In the genomic region with DNA sequence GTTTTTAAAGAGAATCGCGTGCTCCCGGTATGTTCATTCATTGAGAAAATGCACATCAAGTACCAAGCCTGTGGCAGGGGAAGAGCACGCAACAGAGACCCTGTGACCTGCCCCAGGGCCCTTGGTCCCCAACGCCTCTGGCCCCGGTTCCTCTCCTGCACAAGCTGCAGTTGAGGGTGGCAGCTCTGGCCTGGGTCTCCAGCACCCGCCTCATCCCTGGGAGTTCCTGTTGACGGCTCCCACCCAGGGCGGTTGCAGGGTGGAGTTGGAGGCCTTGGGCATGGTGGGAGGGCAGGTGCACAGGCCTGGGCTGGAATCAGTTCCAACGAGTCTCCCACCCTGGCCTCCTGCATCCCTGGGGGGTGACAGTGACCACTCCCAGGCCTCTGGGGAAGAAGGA, we compare ENCODE assay signal across 31 cellular contexts. TPM values are rescaled to one million over a fixed set of nuclear protein-coding genes. Genes with fewer than 3 reads are reported as not detected.
"Had no signal": no experiment of that assay in that cellular context is flagged by ENCODE, and none has a peak within 500 bp of the region (broad histone marks: within the 10 kb centered on the region; RNA-seq: fewer than 3 reads in every experiment).

No MANE protein-coding gene starts in this region.

- H3K4me3 ChIP-seq: MG63 had no signal

- DNase-seq: activated CD4-positive, alpha-beta memory T cell treated with anti-CD3 and anti-CD28 coated beads, Interleukin-2, amount 10 ng/mL, durations not matched to agents 7 days and 5 days; activated CD4-positive, alpha-beta T cell treated with anti-CD3 and anti-CD28 coated beads for 1 hour; activated CD4-positive, alpha-beta T cell treated with anti-CD3 and anti-CD28 coated beads for 48 hours; activated CD4-positive, CD25-positive, alpha-beta regulatory T cell; activated CD8-positive, alpha-beta memory T cell treated with anti-CD3 and anti-CD28 coated beads for 24 hours; activated CD8-positive, alpha-beta memory T cell treated with anti-CD3 and anti-CD28 coated beads, Interleukin-2, amount 10 ng/mL, durations not matched to agents 7 days and 5 days; activated CD8-positive, alpha-beta memory T cell treated with anti-CD3 and anti-CD28 coated beads, Interleukin-2, amount 50 U/mL, for 48 hours; activated effector memory CD4-positive, alpha-beta T cell treated with Interleukin-2 at 50 U/mL for 16 hours; activated naive CD4-positive, alpha-beta T cell treated with anti-CD3 and anti-CD28 coated beads, Interleukin-2, amount 10 ng/mL, durations not matched to agents 7 days and 5 days; activated naive CD8-positive, alpha-beta T cell treated with anti-CD3 and anti-CD28 coated beads, Interleukin-2, amount 50 U/mL, for 24 hours; activated T-cell treated with anti-CD3 and anti-CD28 coated beads, Interleukin-2, amount 50 U/mL, for 48 hours; anterior cingulate cortex; brain microvascular endothelial cell; Kasumi-1; KG1; MG63; NCI-H1048; NCI-H1105 treated with DMSO at 0.1 percent for 48 hours; NCI-H1436; NCI-H1694; NCI-H1930; NCI-H345; NCI-H524 treated with DMSO at 0.1 percent for 48 hours; PC-3; Right ventricle myocardium superior; SW 1271; T1000; WERI-Rb-1 had no signal

- H3K27me3 ChIP-seq: MG63 had no signal

- H3K27ac ChIP-seq: brain microvascular endothelial cell, RWPE1, WERI-Rb-1 had no signal

- ATAC-seq: activated CD8-positive, alpha-beta memory T cell treated with anti-CD3 and anti-CD28 coated beads, Interleukin-2, amount 10 ng/mL, durations not matched to agents 7 days and 5 days; activated naive CD8-positive, alpha-beta T cell treated with anti-CD3 and anti-CD28 coated beads, Interleukin-2, amount 50 U/mL, for 24 hours; PC-3 had no signal

- H3K36me3 ChIP-seq: brain microvascular endothelial cell, MG63, WERI-Rb-1 had no signal

- H3K9me3 ChIP-seq: MG63 had no signal

RNA-seq across cellular contexts. Expression of a gene that starts 5.0 kb away (rescaled TPM):
- total RNA-seq: activated CD4-positive, alpha-beta memory T cell treated with anti-CD3 and anti-CD28 coated beads, Interleukin-2, amount 10 ng/mL, durations not matched to agents 7 days and 5 days; activated CD8-positive, alpha-beta memory T cell treated with anti-CD3 and anti-CD28 coated beads, Interleukin-2, amount 10 ng/mL, durations not matched to agents 7 days and 5 days; T-helper 1 cell treated with Interleukin-12 subunit alpha and Interleukin-12 subunit beta and Interleukin-4 antibody, amounts not matched to agents 30 ng/mL and 1 ng/mL, for 36 hours; T-helper 2 cell treated with Interferon-gamma antibody and Interleukin-4, amounts not matched to agents 100 ng/mL and 5 ng/mL, for 36 hours had no signal
